ENCODE assay signal across 28 cellular contexts in genomic region chr2:28960401-28960800, GRCh38. TPM values are rescaled to one million over a fixed set of nuclear protein-coding genes. Genes with fewer than 3 reads are reported as not detected.
"Had no signal": no experiment of that assay in that cellular context is flagged by ENCODE, and none has a peak within 500 bp of the region (broad histone marks: within the 10 kb centered on the region; RNA-seq: fewer than 3 reads in every experiment).

No MANE protein-coding gene starts in this region.

- ATAC-seq: activated CD8-positive, alpha-beta memory T cell treated with anti-CD3 and anti-CD28 coated beads, Interleukin-2, amount 10 ng/mL, durations not matched to agents 7 days and 5 days; activated naive CD8-positive, alpha-beta T cell treated with anti-CD3 and anti-CD28 coated beads, Interleukin-2, amount 50 U/mL, for 24 hours; Panc1 had no signal

- H3K27ac ChIP-seq: brain microvascular endothelial cell, SJSA1 had no signal

- H3K4me3 ChIP-seq: MG63, SJSA1 had no signal

- H3K9me3 ChIP-seq: MG63, SJSA1, SK-N-SH had no signal

- H3K27me3 ChIP-seq: brain microvascular endothelial cell, MG63, SJSA1 had no signal

- H3K4me1 ChIP-seq: SJSA1 had no signal

- H3K36me3 ChIP-seq: brain microvascular endothelial cell, MG63, SJSA1 had no signal

- DNase-seq: activated CD4-positive, alpha-beta T cell treated with anti-CD3 and anti-CD28 coated beads, Interleukin-2, amount 10 ng/mL, durations not matched to agents 24 days and 14 days; activated CD4-positive, alpha-beta T cell treated with anti-CD3 and anti-CD28 coated beads, Interleukin-2, amount 50 U/mL, for 48 hours; activated CD8-positive, alpha-beta memory T cell treated with anti-CD3 and anti-CD28 coated beads for 24 hours; activated CD8-positive, alpha-beta memory T cell treated with anti-CD3 and anti-CD28 coated beads, Interleukin-2, amount 10 ng/mL, durations not matched to agents 7 days and 5 days; activated CD8-positive, alpha-beta memory T cell treated with anti-CD3 and anti-CD28 coated beads, Interleukin-2, amount 50 U/mL, for 48 hours; activated effector memory CD4-positive, alpha-beta T cell treated with Interleukin-2 at 50 U/mL for 16 hours; activated naive CD4-positive, alpha-beta T cell treated with anti-CD3 and anti-CD28 coated beads, Interleukin-2, amount 10 ng/mL, durations not matched to agents 7 days and 5 days; activated naive CD8-positive, alpha-beta T cell treated with anti-CD3 and anti-CD28 coated beads, Interleukin-2, amount 50 U/mL, for 24 hours; activated T-cell treated with anti-CD3 and anti-CD28 coated beads, Interleukin-2, amount 50 U/mL, for 48 hours; anterior cingulate cortex; brain microvascular endothelial cell; Kasumi-1; KG1; MG63; NCI-H1048; NCI-H1105 treated with DMSO at 0.1 percent for 48 hours; NCI-H1436; NCI-H1694; NCI-H1930; NCI-H2081 treated with DMSO at 0.1 percent for 48 hours; NCI-H345; NCI-H524 treated with DMSO at 0.1 percent for 48 hours; SHP77 treated with DMSO at 0.1 percent for 48 hours; SK-N-SH had no signal

RNA-seq across cellular contexts. Expression of gene TOGARAM2, which starts 20.7 kb away (rescaled TPM):
- total RNA-seq: NCI-H460, RPMI7951 had no signal
